ENCODE assay signal across 8 cellular contexts in genomic region chr11:121112498-121113455, GRCh38. TPM values are rescaled to one million over a fixed set of nuclear protein-coding genes. Genes with fewer than 3 reads are reported as not detected.
DNase-seq lines count a peak whose midpoint lies in the region; ATAC-seq, FAIRE-seq and TF ChIP-seq lines count a peak whose summit lies in the region.

No MANE protein-coding gene starts in this region.

- H3K4ac ChIP-seq in H9 (ENCODE audit: low read depth, low read length), result no peak overlapping the region

- H3K4me3 ChIP-seq in fibroblast of lung (replicated peaks in 1 of 4; ENCODE audit: control extremely low read depth in 1 of 4, insufficient read depth in 1 of 4, low read depth in 3 of 4, low read length in 4 of 4), result no peak overlapping the region
- no peak overlapping the region for H3K4me3 ChIP-seq in uterus

- no peaks in the 10 kb centered on the region for H3K27me3 ChIP-seq in H9 (ENCODE audit: insufficient read depth, low read length)
- H3K27me3 ChIP-seq in fibroblast of lung (ENCODE audit: control insufficient read depth, insufficient read depth, low read length), result peaks cover 4% of the 10 kb centered on the region
- H3K27me3 ChIP-seq in uterus, result no peaks in the 10 kb centered on the region

- no peak overlapping the region for H2BK5ac ChIP-seq in H9 (ENCODE audit: insufficient read length, low read length)

- DNase-seq in D721Med (ENCODE audit: insufficient read length, low spot score), result peak; percentile 57
- peak; percentile 78 for DNase-seq in H9
- peak; percentile 51 for DNase-seq in NCI-H2196 treated with DMSO at 0.1 percent for 48 hours (lab: John Stamatoyannopoulos, UW; ENCODE audit: unreplicated experiment)
- DNase-seq in activated CD4-positive, alpha-beta T cell treated with anti-CD3 and anti-CD28 coated beads, Interleukin-2, amount 10 ng/mL, durations not matched to agents 7 days and 5 days, result peak; percentile 33
- DNase-seq in fibroblast of lung (ENCODE audit: low read depth in 2 of 2), result peak; percentile 77
- DNase-seq in uterus, result peak; percentile 54 to 57

- no peak for FAIRE-seq in D721Med (lab: Jason Lieb, UNC)

- H2AK5ac ChIP-seq in H9 (ENCODE audit: insufficient read length, low read length), result no peak overlapping the region

- H4K91ac ChIP-seq in H9 (ENCODE audit: insufficient read length, low read depth, low read length), result no peak overlapping the region

- H2BK15ac ChIP-seq in H9 (ENCODE audit: low read depth, low read length), result no peak overlapping the region; the same call in 1 of the 2 replicates

- no peaks in the 10 kb centered on the region for H3K36me3 Mint-ChIP-seq in H9 (ENCODE audit: insufficient read depth in 1 of 3, low read depth in 3 of 3)
- H3K36me3 Mint-ChIP-seq in activated CD4-positive, alpha-beta T cell treated with anti-CD3 and anti-CD28 coated beads, Interleukin-2, amount 10 ng/mL, durations not matched to agents 7 days and 5 days (ENCODE audit: low read depth), result no peaks in the 10 kb centered on the region
- H3K36me3 Mint-ChIP-seq in nephron (ENCODE audit: low read depth), result no peaks in the 10 kb centered on the region

- H3K79me2 ChIP-seq in H9 (ENCODE audit: insufficient read depth, low read length), result no peaks in the 10 kb centered on the region
- no peaks in the 10 kb centered on the region for H3K79me2 ChIP-seq in fibroblast of lung (ENCODE audit: control insufficient read depth, insufficient read depth, low read length)

- H3K4me3 Mint-ChIP-seq in H9 (no peak overlapping the region), nephron (no peak overlapping the region)
- H3K4me3 Mint-ChIP-seq in activated CD4-positive, alpha-beta T cell treated with anti-CD3 and anti-CD28 coated beads, Interleukin-2, amount 10 ng/mL, durations not matched to agents 7 days and 5 days, result no peak overlapping the region

- H2BK20ac ChIP-seq in H9 (ENCODE audit: low read depth, low read length, poor library complexity, severe bottlenecking), result no peak overlapping the region

- POLR2A ChIA-PET in activated CD4-positive, alpha-beta T cell treated with anti-CD3 and anti-CD28 coated beads, Interleukin-2, amount 10 ng/mL, durations not matched to agents 7 days and 5 days (lab: Charles Lee), result no interaction called here

- H3T11ph ChIP-seq in H9 (ENCODE audit: low read length), result no peak overlapping the region

- H3K4me2 ChIP-seq in H9 (ENCODE audit: insufficient read depth, insufficient read length, low read length), result no peak overlapping the region
- H3K4me2 ChIP-seq in fibroblast of lung (ENCODE audit: extremely low read depth, insufficient read depth, low read length), result no peak overlapping the region

- no peak overlapping the region for H4K5ac ChIP-seq in H9 (ENCODE audit: insufficient read length, low read depth, low read length)

- TF ChIP-seq CTCF in D721Med (IDR thresholded peaks at IDR 0.05; ENCODE audit: insufficient read depth, missing control alignments), result peak; percentile 58
- TF ChIP-seq CTCF in H9 (conservative IDR thresholded peaks at IDR 0.05), result peak; percentile 73
- TF ChIP-seq CTCF in fibroblast of lung (conservative IDR thresholded peaks at IDR 0.05 in 1 of 2, IDR thresholded peaks at IDR 0.05 in 1 of 2; ENCODE audit: low read depth in 1 of 2, low read length in 2 of 2), result peak; percentile 54
- TF ChIP-seq CTCF in nephron (IDR thresholded peaks at IDR 0.05; ENCODE audit: unreplicated experiment in 3 of 3), result peak; percentile 55 to 60 (median 58)
- peak; percentile 55 to 66 (median 58) for TF ChIP-seq CTCF in uterus (IDR thresholded peaks at IDR 0.05)

- no peak overlapping the region for H2AFZ ChIP-seq in H9 (ENCODE audit: low read length)
- no peak overlapping the region for H2AFZ ChIP-seq in fibroblast of lung (ENCODE audit: low read length)

- H4K8ac ChIP-seq in H9 (replicated peaks; ENCODE audit: insufficient read length, low read depth, low read length), result no peak overlapping the region

- H3K9me3 ChIP-seq in H9 (ENCODE audit: control insufficient read depth, low read depth, low read length) (no peaks in the 10 kb centered on the region), fibroblast of lung (ENCODE audit: control insufficient read depth, insufficient read depth, low read depth, low read length) (no peaks in the 10 kb centered on the region), uterus (no peaks in the 10 kb centered on the region)

- H3K36me3 ChIP-seq in fibroblast of lung (ENCODE audit: control insufficient read depth, insufficient read depth, low read length), result no peaks in the 10 kb centered on the region
- H3K36me3 ChIP-seq in uterus, result no peaks in the 10 kb centered on the region

- no peak overlapping the region for H3K14ac ChIP-seq in H9 (ENCODE audit: insufficient read depth, low read length)

- no peak overlapping the region for H3K56ac ChIP-seq in H9 (ENCODE audit: insufficient read length, low read depth, low read length)

- no peaks in the 10 kb centered on the region for H3K79me1 ChIP-seq in H9 (ENCODE audit: insufficient read depth, low read depth, low read length, poor library complexity, severe bottlenecking)

- no peak overlapping the region for H3K18ac ChIP-seq in H9 (ENCODE audit: insufficient read length, low read depth, low read length)

- H3K27me3 Mint-ChIP-seq in H9 (ENCODE audit: low read depth), result peaks cover 15% of the 10 kb centered on the region
- H3K27me3 Mint-ChIP-seq in activated CD4-positive, alpha-beta T cell treated with anti-CD3 and anti-CD28 coated beads, Interleukin-2, amount 10 ng/mL, durations not matched to agents 7 days and 5 days, result peaks cover 8% of the 10 kb centered on the region
- H3K27me3 Mint-ChIP-seq in nephron (ENCODE audit: low read depth), result peaks cover 31% of the 10 kb centered on the region

- intact Hi-C loops in uterus (cut with DNase I; ENCODE audit: low total_unique reads), result no loop called here

- no CpG with 5 or more reads among the region's 32 CpGs for WGBS in H9 (ENCODE audit: extremely low coverage, insufficient read length, low lambda C conversion rate)

- no peak overlapping the region for H2BK120ac ChIP-seq in H9 (ENCODE audit: low read depth, low read length, poor library complexity, severe bottlenecking)

- no peak for TF ChIP-seq POLR2A in uterus (IDR thresholded peaks at IDR 0.05)

- H3K23ac ChIP-seq in H9 (ENCODE audit: insufficient read length, low read depth, low read length), result no peak overlapping the region

- H4K20me1 ChIP-seq in H9 (ENCODE audit: control insufficient read depth, insufficient read depth, insufficient read length) (no peaks in the 10 kb centered on the region), fibroblast of lung (ENCODE audit: control insufficient read depth, extremely low read depth, insufficient read depth, low read length) (no peaks in the 10 kb centered on the region)

- H3K27ac Mint-ChIP-seq in H9 (no peak overlapping the region), nephron (no peak overlapping the region)
- H3K27ac Mint-ChIP-seq in activated CD4-positive, alpha-beta T cell treated with anti-CD3 and anti-CD28 coated beads, Interleukin-2, amount 10 ng/mL, durations not matched to agents 7 days and 5 days, result no peak overlapping the region

- H2BK12ac ChIP-seq in H9 (ENCODE audit: insufficient read length, low read depth, low read length), result no peak overlapping the region

- CTCF ChIA-PET in activated CD4-positive, alpha-beta T cell treated with anti-CD3 and anti-CD28 coated beads, Interleukin-2, amount 10 ng/mL, durations not matched to agents 7 days and 5 days (lab: Charles Lee), result no interaction called here

- H3K9ac ChIP-seq in H9 (ENCODE audit: extremely low read depth, insufficient read length, low read length) (no peak overlapping the region), fibroblast of lung (ENCODE audit: insufficient read depth, low read length) (no peak overlapping the region)

- H3K4me1 ChIP-seq in H9 (ENCODE audit: insufficient read depth, low read length) (0 out of 2 replicates have a peak, but pooled peaks cover 2% of the 10 kb centered on the region), fibroblast of lung (ENCODE audit: control insufficient read depth, extremely low read depth, insufficient read depth, low read length) (no peaks in the 10 kb centered on the region), uterus (no peaks in the 10 kb centered on the region)

- no peak for ATAC-seq in HG03135 (IDR thresholded peaks at IDR 0.05; ENCODE audit: unreplicated experiment)

- H3K9me3 Mint-ChIP-seq in H9 (no peaks in the 10 kb centered on the region), nephron (no peaks in the 10 kb centered on the region)
- H3K9me3 Mint-ChIP-seq in activated CD4-positive, alpha-beta T cell treated with anti-CD3 and anti-CD28 coated beads, Interleukin-2, amount 10 ng/mL, durations not matched to agents 7 days and 5 days, result no peaks in the 10 kb centered on the region

- H3K4me1 Mint-ChIP-seq in H9, result peaks cover 11 to 13% of the 10 kb centered on the region in 2 experiments
- H3K4me1 Mint-ChIP-seq in activated CD4-positive, alpha-beta T cell treated with anti-CD3 and anti-CD28 coated beads, Interleukin-2, amount 10 ng/mL, durations not matched to agents 7 days and 5 days, result no peaks in the 10 kb centered on the region
- peaks cover 34% of the 10 kb centered on the region for H3K4me1 Mint-ChIP-seq in nephron

- H3K23me2 ChIP-seq in H9 (ENCODE audit: insufficient read length, low read depth, low read length, poor library complexity, severe bottlenecking), result no peaks in the 10 kb centered on the region

- no peak overlapping the region for H3K27ac ChIP-seq in H9 (ENCODE audit: insufficient read length, low read depth, low read length)
- H3K27ac ChIP-seq in fibroblast of lung (ENCODE audit: insufficient read depth, low read length), result no peak overlapping the region
- H3K27ac ChIP-seq in uterus, result no peak overlapping the region

RNA-seq across cellular contexts. Expression of gene TECTA, which starts 11.7 kb away (rescaled TPM):
- total RNA-seq in H9 (2021), result 0.66 and 0.68 TPM in 2 replicates
- under 1 TPM; 0.25 TPM for total RNA-seq in activated CD4-positive, alpha-beta T cell treated with anti-CD3 and anti-CD28 coated beads, Interleukin-2, amount 10 ng/mL, durations not matched to agents 7 days and 5 days
- total RNA-seq in fibroblast of lung, result 0.26 and 0.33 TPM in 2 replicates
- 0.16 and 0.30 TPM in 2 replicates for polyA plus RNA-seq in fibroblast of lung
- 0.14 and 0.22 TPM in 2 replicates for polyA plus RNA-seq in fibroblast of lung (2012)
- polyA minus RNA-seq in fibroblast of lung (ENCODE audit: low replicate concordance), result 0.24 and 0.48 TPM in 2 replicates
- total RNA-seq in uterus, result 1 to 10 TPM in 2 of 4 donors, under 1 TPM in 1, not detected in 1; under 0.01 to 2.8 (median 1.1) TPM
